1 cellular context compared by ENCODE assay signal in genomic region chr3:32570426-32571191, GRCh38.
TF ChIP-seq lines count a peak whose summit lies in the region.

TSS of gene DYNC1LI1 (minus strand) at chr3:32570858. CDS start at chr3:32570770, 88 bp downstream.

TF ChIP-seq in H1, 55 proteins besides CTCF, POLR2A, EP300 and RAD21:
- TF ChIP-seq JUN (IDR thresholded peaks at IDR 0.05; ENCODE audit: low read depth, low read length) (no peak), HDAC2 (IDR thresholded peaks at IDR 0.05; ENCODE audit: borderline replicate concordance in 1 of 2, low read depth in 2 of 2, low read length in 2 of 2) (no peak), CBX8 (IDR thresholded peaks at IDR 0.05; ENCODE audit: borderline replicate concordance, low read depth, low read length) (no peak), FOSL1 (IDR thresholded peaks at IDR 0.05; ENCODE audit: insufficient read depth, low read depth, low read length) (no peak), BACH1 (IDR thresholded peaks at IDR 0.05; ENCODE audit: low read length) (peak; percentile 53), KDM4A (IDR thresholded peaks at IDR 0.05; ENCODE audit: low read depth, low read length, severe bottlenecking) (peak; percentile 31), SP2 (IDR thresholded peaks at IDR 0.05; ENCODE audit: low read length) (no peak), HDAC6 (IDR thresholded peaks at IDR 0.05; ENCODE audit: low read depth, low read length) (no peak), TAF7 (optimal IDR thresholded peaks at IDR 0.05; ENCODE audit: borderline replicate concordance, low read depth, low read length) (peak; percentile 85), EZH2 (IDR thresholded peaks at IDR 0.05; ENCODE audit: low read depth, low read length, severe bottlenecking) (no peak), CBX5 (IDR thresholded peaks at IDR 0.05; ENCODE audit: low read depth, low read length) (no peak), ZNF274 (IDR thresholded peaks at IDR 0.05; ENCODE audit: borderline replicate concordance, extremely low read depth, low read length) (no peak), SIN3A (conservative IDR thresholded peaks at IDR 0.05 in 1 of 2, IDR thresholded peaks at IDR 0.05 in 1 of 2; ENCODE audit: low read depth in 1 of 2, low read length in 2 of 2) (peak; percentile 93 to 94), NANOG (IDR thresholded peaks at IDR 0.05; ENCODE audit: insufficient read depth, low read depth, low read length, poor library complexity, severe bottlenecking) (peak; percentile 42), ATF3 (IDR thresholded peaks at IDR 0.05; ENCODE audit: insufficient read depth, low read depth, low read length) (no peak), POLR2AphosphoS5 (IDR thresholded peaks at IDR 0.05; ENCODE audit: low read depth, low read length) (peak; percentile 91), SIRT6 (IDR thresholded peaks at IDR 0.05; ENCODE audit: low read length) (no peak), GABPA (IDR thresholded peaks at IDR 0.05; ENCODE audit: borderline replicate concordance, insufficient read depth, low read length) (no peak), ASH2L (IDR thresholded peaks at IDR 0.05; ENCODE audit: low read length) (peak; percentile 91), EGR1 (IDR thresholded peaks at IDR 0.05; ENCODE audit: borderline replicate concordance, low read depth, low read length) (peak; percentile 66; the same call in 1 of the 2 replicates), CTBP2 (IDR thresholded peaks at IDR 0.05; ENCODE audit: borderline replicate concordance, insufficient read depth, insufficient read length, low read length) (no peak), KDM5A (IDR thresholded peaks at IDR 0.05; ENCODE audit: low read length) (no peak), SRF (IDR thresholded peaks at IDR 0.05; ENCODE audit: low read depth, low read length) (no peak), RNF2 (IDR thresholded peaks at IDR 0.05; ENCODE audit: borderline replicate concordance, low read depth, low read length, missing control alignments, poor library complexity, severe bottlenecking) (no peak), RBBP5 (IDR thresholded peaks at IDR 0.05; ENCODE audit: borderline replicate concordance, low read depth, low read length) (peak; percentile 95; the same call in 1 of the 2 replicates), SIX5 (IDR thresholded peaks at IDR 0.05; ENCODE audit: low read depth, low read length) (no peak), CHD1 (IDR thresholded peaks at IDR 0.05; ENCODE audit: low read depth, low read length) (no peak; the same call in 1 of the 2 replicates), JUND (IDR thresholded peaks at IDR 0.05; ENCODE audit: low read length) (no peak), YY1 (IDR thresholded peaks at IDR 0.05; ENCODE audit: low read depth, low read length) (peak; percentile 92), E2F6 (IDR thresholded peaks at IDR 0.05) (peak; percentile 37), CREB1 (IDR thresholded peaks at IDR 0.05) (peak; percentile 8; the same call in 1 of the 2 replicates), TAF1 (IDR thresholded peaks at IDR 0.05; ENCODE audit: low read depth, low read length) (peak; percentile 86), TEAD4 (IDR thresholded peaks at IDR 0.05; ENCODE audit: low read depth, low read length) (peak; percentile 94), POU5F1 (IDR thresholded peaks at IDR 0.05; ENCODE audit: low read depth, low read length) (no peak), SP4 (IDR thresholded peaks at IDR 0.05; ENCODE audit: low read length) (peak; percentile 7; the same call in 1 of the 2 replicates), KDM1A (IDR thresholded peaks at IDR 0.05; ENCODE audit: borderline replicate concordance, low read length) (no peak; the same call in 1 of the 2 replicates), BCL11A (IDR thresholded peaks at IDR 0.05; ENCODE audit: low read depth in 2 of 2, low read length in 2 of 2) (no peak), RFX5 (IDR thresholded peaks at IDR 0.05; ENCODE audit: borderline replicate concordance, low read depth, low read length) (no peak), NRF1 (IDR thresholded peaks at IDR 0.05; ENCODE audit: low read depth, low read length) (peak; percentile 50), SUZ12 (IDR thresholded peaks at IDR 0.05; ENCODE audit: low read length) (no peak), SAP30 (IDR thresholded peaks at IDR 0.05; ENCODE audit: insufficient read depth, insufficient replicate concordance, low read length) (peak; percentile 69), BRCA1 (IDR thresholded peaks at IDR 0.05; ENCODE audit: low read depth, low read length) (no peak), CHD2 (IDR thresholded peaks at IDR 0.05; ENCODE audit: low read length) (no peak), MAFK (IDR thresholded peaks at IDR 0.05; ENCODE audit: low read depth, low read length) (peak; percentile 63; the same call in 1 of the 2 replicates), SP1 (IDR thresholded peaks at IDR 0.05; ENCODE audit: low read depth, low read length) (no peak), CHD7 (IDR thresholded peaks at IDR 0.05; ENCODE audit: insufficient replicate concordance, low read length) (no peak), GTF2F1 (IDR thresholded peaks at IDR 0.05; ENCODE audit: borderline replicate concordance, low read depth, low read length) (no peak), TBP (IDR thresholded peaks at IDR 0.05; ENCODE audit: low read depth, low read length) (peak; percentile 82), TCF12 (IDR thresholded peaks at IDR 0.05; ENCODE audit: low read depth, low read length) (no peak), RXRA (IDR thresholded peaks at IDR 0.05; ENCODE audit: insufficient read depth, low read depth, low read length) (no peak), PHF8 (conservative IDR thresholded peaks at IDR 0.05; ENCODE audit: low read depth, low read length) (peak; percentile 97), CEBPB (IDR thresholded peaks at IDR 0.05; ENCODE audit: low read depth, low read length) (no peak)
- TF ChIP-seq, protein P1, sequence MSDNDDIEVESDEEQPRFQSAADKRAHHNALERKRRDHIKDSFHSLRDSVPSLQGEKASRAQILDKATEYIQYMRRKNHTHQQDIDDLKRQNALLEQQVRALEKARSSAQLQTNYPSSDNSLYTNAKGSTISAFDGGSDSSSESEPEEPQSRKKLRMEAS (IDR thresholded peaks at IDR 0.05) = peak; percentile 32; the same call in 1 of the 2 replicates
- TF ChIP-seq, protein P2, sequence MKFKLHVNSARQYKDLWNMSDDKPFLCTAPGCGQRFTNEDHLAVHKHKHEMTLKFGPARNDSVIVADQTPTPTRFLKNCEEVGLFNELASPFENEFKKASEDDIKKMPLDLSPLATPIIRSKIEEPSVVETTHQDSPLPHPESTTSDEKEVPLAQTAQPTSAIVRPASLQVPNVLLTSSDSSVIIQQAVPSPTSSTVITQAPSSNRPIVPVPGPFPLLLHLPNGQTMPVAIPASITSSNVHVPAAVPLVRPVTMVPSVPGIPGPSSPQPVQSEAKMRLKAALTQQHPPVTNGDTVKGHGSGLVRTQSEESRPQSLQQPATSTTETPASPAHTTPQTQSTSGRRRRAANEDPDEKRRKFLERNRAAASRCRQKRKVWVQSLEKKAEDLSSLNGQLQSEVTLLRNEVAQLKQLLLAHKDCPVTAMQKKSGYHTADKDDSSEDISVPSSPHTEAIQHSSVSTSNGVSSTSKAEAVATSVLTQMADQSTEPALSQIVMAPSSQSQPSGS (IDR thresholded peaks at IDR 0.05; ENCODE audit: low read length) = no peak
- TF ChIP-seq, protein P3, sequence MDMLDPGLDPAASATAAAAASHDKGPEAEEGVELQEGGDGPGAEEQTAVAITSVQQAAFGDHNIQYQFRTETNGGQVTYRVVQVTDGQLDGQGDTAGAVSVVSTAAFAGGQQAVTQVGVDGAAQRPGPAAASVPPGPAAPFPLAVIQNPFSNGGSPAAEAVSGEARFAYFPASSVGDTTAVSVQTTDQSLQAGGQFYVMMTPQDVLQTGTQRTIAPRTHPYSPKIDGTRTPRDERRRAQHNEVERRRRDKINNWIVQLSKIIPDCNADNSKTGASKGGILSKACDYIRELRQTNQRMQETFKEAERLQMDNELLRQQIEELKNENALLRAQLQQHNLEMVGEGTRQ (IDR thresholded peaks at IDR 0.05; ENCODE audit: low read length) = 0 out of 2 replicates have a peak, but pooled peaks have one; percentile 1
